ENCODE assay signal across 10 cellular contexts in genomic region chr11:64292458-64293254, GRCh38. TPM values are rescaled to one million over a fixed set of nuclear protein-coding genes. Genes with fewer than 3 reads are reported as not detected.
A peak's percentile ranks its signal among the peaks of the same experiment; 100 is the strongest.
DNase-seq lines count a peak whose midpoint lies in the region; ATAC-seq and TF ChIP-seq lines count a peak whose summit lies in the region.
"Had no signal": no experiment of that assay in that cellular context is flagged by ENCODE, and none has a peak within 500 bp of the region (broad histone marks: within the 10 kb centered on the region; RNA-seq: fewer than 3 reads in every experiment).

No MANE protein-coding gene starts in this region.

- no peak for ATAC-seq in GM21717 (IDR thresholded peaks at IDR 0.05; ENCODE audit: unreplicated experiment)

- in situ Hi-C loops in KBM-7 (cut with MboI; ENCODE audit: low pct_unique_long_range_greater_than_20kb, low sequenced_read_pairs) = no loop called here

- peak overlapping the region; percentile 61 for H3K4me2 ChIP-seq in BLaER1
- H3K4me2 ChIP-seq in neuronal stem cell (ENCODE audit: insufficient read depth, low read length, poor library complexity, severe bottlenecking) = peak overlapping the region; percentile 60

- H2BK12ac ChIP-seq in neuronal stem cell (ENCODE audit: low read length) = peak overlapping the region; percentile 16

- peaks cover 57% of the 10 kb centered on the region for H4K20me1 ChIP-seq in BLaER1

- H3K18ac ChIP-seq in neuronal stem cell (ENCODE audit: low read length) = peak overlapping the region; percentile 82

- H3K27me3 ChIP-seq in BLaER1 (peaks cover 86% of the 10 kb centered on the region), HUES6 (ENCODE audit: control insufficient read depth, insufficient read depth, low read length) (peaks cover 95% of the 10 kb centered on the region), endodermal cell (ENCODE audit: control insufficient read depth, insufficient read depth, low read length, poor library complexity, severe bottlenecking) (peaks cover 84% of the 10 kb centered on the region), neuronal stem cell (ENCODE audit: control insufficient read depth in 3 of 3, insufficient read depth in 3 of 3, low read depth in 1 of 3, low read length in 3 of 3) (peaks cover 48 to 84% (median 83%) of the 10 kb centered on the region in 3 experiments)

- peaks cover 6% of the 10 kb centered on the region; the same call in 1 of the 2 replicates for H3K36me3 ChIP-seq in BLaER1
- 0 out of 2 replicates have a peak, but pooled peaks cover 2% of the 10 kb centered on the region for H3K36me3 ChIP-seq in HUES6 (ENCODE audit: control insufficient read depth, insufficient read depth, low read length)
- H3K36me3 ChIP-seq in endodermal cell (ENCODE audit: control insufficient read depth, insufficient read depth, low read length) = no peaks in the 10 kb centered on the region
- no peaks in the 10 kb centered on the region for H3K36me3 ChIP-seq in neuronal stem cell (replicated peaks in 1 of 2; ENCODE audit: control insufficient read depth in 2 of 2, insufficient read depth in 2 of 2, low read length in 2 of 2)

- peak overlapping the region; percentile 49 for H3K4me3 ChIP-seq in BLaER1
- peak overlapping the region; percentile 50 for H3K4me3 ChIP-seq in HUES6 (ENCODE audit: low read depth, low read length)
- H3K4me3 ChIP-seq in endodermal cell (ENCODE audit: low read length) = no peak overlapping the region
- H3K4me3 ChIP-seq in neuronal stem cell (ENCODE audit: low read length in 2 of 2) = no peak overlapping the region

- peak overlapping the region; percentile 94 for H3K23ac ChIP-seq in neuronal stem cell (ENCODE audit: low read depth, low read length, poor library complexity)

- peak overlapping the region; percentile 81 for H2AK5ac ChIP-seq in neuronal stem cell (ENCODE audit: low read depth, low read length)

- H3K4ac ChIP-seq in neuronal stem cell (ENCODE audit: low read length) = no peak overlapping the region

- H3K36me3 Mint-ChIP-seq in endodermal cell (ENCODE audit: low read depth) = peaks cover 5% of the 10 kb centered on the region

- H3K9me3 ChIP-seq in BLaER1 (no peaks in the 10 kb centered on the region), HUES6 (ENCODE audit: control insufficient read depth, insufficient read depth, low read depth, low read length) (no peaks in the 10 kb centered on the region), endodermal cell (ENCODE audit: control insufficient read depth, low read length) (no peaks in the 10 kb centered on the region), neuronal stem cell (replicated peaks in 1 of 2; ENCODE audit: control insufficient read depth in 2 of 2, insufficient read depth in 1 of 2, low read depth in 1 of 2, low read length in 2 of 2) (no peaks in the 10 kb centered on the region)

- H3K27me3 Mint-ChIP-seq in endodermal cell (ENCODE audit: insufficient read depth) = peaks cover 84% of the 10 kb centered on the region

- H3K14ac ChIP-seq in neuronal stem cell (ENCODE audit: low read length) = peak overlapping the region; percentile 67

- H3K4me3 Mint-ChIP-seq in endodermal cell = peak overlapping the region; percentile 40

- no peaks in the 10 kb centered on the region for H3K9me3 Mint-ChIP-seq in endodermal cell

- H3K9ac ChIP-seq in BLaER1 (no peak overlapping the region), HUES6 (ENCODE audit: low read length) (peak overlapping the region; percentile 16), endodermal cell (ENCODE audit: extremely low read depth, low read length, poor library complexity, severe bottlenecking) (no peak overlapping the region), neuronal stem cell (ENCODE audit: low read depth, low read length, poor library complexity) (peak overlapping the region; percentile 74)

- peaks cover 2% of the 10 kb centered on the region for H3K79me1 ChIP-seq in neuronal stem cell (ENCODE audit: low read depth, low read length)

- peak overlapping the region; percentile 34 for H2BK15ac ChIP-seq in neuronal stem cell (ENCODE audit: low read length)

- 46 to 59% methylated on average over 17 to 39 of the region's 42 CpGs for WGBS in endodermal cell (ENCODE audit: insufficient coverage in 1 of 2, insufficient read length in 1 of 2), 2 experiments
- no CpG with 5 or more reads among the region's 42 CpGs for WGBS in neuronal stem cell (ENCODE audit: extremely low coverage in 2 of 2, insufficient read length in 2 of 2, insufficient replicate concordance in 1 of 2), 2 donors

- TF ChIP-seq CTCF in endodermal cell (conservative IDR thresholded peaks at IDR 0.05) = no peak

- H3K4me1 Mint-ChIP-seq in endodermal cell = peaks cover 3% of the 10 kb centered on the region

- H2BK5ac ChIP-seq in neuronal stem cell (ENCODE audit: low read length) = peak overlapping the region; percentile 17

- H2BK120ac ChIP-seq in neuronal stem cell (ENCODE audit: low read depth, low read length) = no peak overlapping the region

- no peak for DNase-seq in endodermal cell
- no peak for DNase-seq in neuronal stem cell (ENCODE audit: low spot score)
- no peak for DNase-seq in NCI-H774 (lab: John Stamatoyannopoulos, UW)
- no peak for DNase-seq in NCI-H187 (lab: John Stamatoyannopoulos, UW)
- DNase-seq in KBM-7 = no peak
- DNase-seq: NCI-H2029 had no signal

- H3K4me1 ChIP-seq in BLaER1 = peaks cover 14% of the 10 kb centered on the region
- 0 out of 2 replicates have a peak, but pooled peaks cover 4% of the 10 kb centered on the region for H3K4me1 ChIP-seq in HUES6 (ENCODE audit: control insufficient read depth, insufficient read depth, low read length)
- no peaks in the 10 kb centered on the region for H3K4me1 ChIP-seq in endodermal cell (ENCODE audit: control insufficient read depth, insufficient read depth, low read length)
- H3K4me1 ChIP-seq in neuronal stem cell (ENCODE audit: control insufficient read depth in 2 of 2, insufficient read depth in 1 of 2, low read depth in 1 of 2, low read length in 2 of 2) = peaks cover 6 to 18% of the 10 kb centered on the region in 2 donors

- no peak overlapping the region for H3K27ac ChIP-seq in BLaER1
- no peak overlapping the region for H3K27ac ChIP-seq in HUES6 (ENCODE audit: low read depth, low read length)
- H3K27ac ChIP-seq in endodermal cell (ENCODE audit: low read depth, low read length) = no peak overlapping the region
- H3K27ac ChIP-seq in neuronal stem cell (replicated peaks; ENCODE audit: low read length) = no peak overlapping the region

- no peak overlapping the region for H4K91ac ChIP-seq in neuronal stem cell (ENCODE audit: low read depth, low read length, poor library complexity)

- peak overlapping the region; percentile 31 for H4K8ac ChIP-seq in neuronal stem cell (ENCODE audit: low read depth, low read length)

- no peak overlapping the region for H3K27ac Mint-ChIP-seq in endodermal cell

- peak overlapping the region; percentile 79 for H2AFZ ChIP-seq in neuronal stem cell (ENCODE audit: low read length)

RNA-seq across cellular contexts. Expression of gene KCNK4, which starts 1.6 kb away (rescaled TPM):
- total RNA-seq in endodermal cell = not detected
- not detected for polyA plus RNA-seq in endodermal cell (2013, experiment 1 of 2)
- polyA plus RNA-seq in endodermal cell (2013, experiment 2 of 2) = not detected
- 0.07 TPM for polyA plus RNA-seq in neuronal stem cell (2013, experiment 1 of 2)
- polyA plus RNA-seq in neuronal stem cell (2013, experiment 2 of 2) = 0.04 TPM
- total RNA-seq: T-helper 2 cell treated with Interferon-gamma antibody and Interleukin-4, amounts not matched to agents 100 ng/mL and 5 ng/mL, for 36 hours had no signal

RNA-seq across cellular contexts. Expression of gene GPR137, which starts 7.0 kb away (rescaled TPM):
- total RNA-seq in endodermal cell = 10 to 100 TPM; 57.7 to 58.4 TPM
- 40.8 TPM for polyA plus RNA-seq in endodermal cell (2013, experiment 1 of 2)
- 34.5 TPM for polyA plus RNA-seq in endodermal cell (2013, experiment 2 of 2)
- polyA plus RNA-seq in neuronal stem cell (2013, experiment 1 of 2) = 25.9 TPM
- 24.6 TPM for polyA plus RNA-seq in neuronal stem cell (2013, experiment 2 of 2)

RNA-seq across cellular contexts. Expression of gene CATSPERZ, which starts 7.5 kb away (rescaled TPM):
- total RNA-seq in endodermal cell = not detected
- not detected for polyA plus RNA-seq in endodermal cell (2013, experiment 1 of 2)
- not detected for polyA plus RNA-seq in endodermal cell (2013, experiment 2 of 2)
- polyA plus RNA-seq in neuronal stem cell (2013, experiment 1 of 2) = not detected
- polyA plus RNA-seq in neuronal stem cell (2013, experiment 2 of 2) = 0.17 TPM
- total RNA-seq: T-helper 2 cell treated with Interferon-gamma antibody and Interleukin-4, amounts not matched to agents 100 ng/mL and 5 ng/mL, for 36 hours had no signal

RNA-seq across cellular contexts. Expression of gene BAD, which starts 8.2 kb away (rescaled TPM):
- 10 to 100 TPM; 42.3 to 48.2 TPM for total RNA-seq in endodermal cell
- polyA plus RNA-seq in endodermal cell (2013, experiment 1 of 2) = 43.5 TPM
- 42.9 TPM for polyA plus RNA-seq in endodermal cell (2013, experiment 2 of 2)
- 44.3 TPM for polyA plus RNA-seq in neuronal stem cell (2013, experiment 1 of 2)
- polyA plus RNA-seq in neuronal stem cell (2013, experiment 2 of 2) = 44.9 TPM

RNA-seq across cellular contexts. Expression of gene ESRRA, which starts 12.7 kb away (rescaled TPM):
- 10 to 100 TPM; 22.8 to 34.5 TPM for total RNA-seq in endodermal cell
- 20.0 TPM for polyA plus RNA-seq in endodermal cell (2013, experiment 1 of 2)
- 17.8 TPM for polyA plus RNA-seq in endodermal cell (2013, experiment 2 of 2)
- 5.3 TPM for polyA plus RNA-seq in neuronal stem cell (2013, experiment 1 of 2)
- polyA plus RNA-seq in neuronal stem cell (2013, experiment 2 of 2) = 5.6 TPM

Comparison
In these comparisons a context has a peak if more than half of its experiments do, and no peak if none do; other contexts are left out.
1. H3K4me3 ChIP-seq: peak in BLaER1 (single experiment) and HUES6 (single experiment); none in endodermal cell (single experiment) and neuronal stem cell (0 of 2).
2. H3K9ac ChIP-seq: peak in HUES6 (single experiment) and neuronal stem cell (single experiment); none in BLaER1 (single experiment) and endodermal cell (single experiment).